In the genomic region with DNA sequence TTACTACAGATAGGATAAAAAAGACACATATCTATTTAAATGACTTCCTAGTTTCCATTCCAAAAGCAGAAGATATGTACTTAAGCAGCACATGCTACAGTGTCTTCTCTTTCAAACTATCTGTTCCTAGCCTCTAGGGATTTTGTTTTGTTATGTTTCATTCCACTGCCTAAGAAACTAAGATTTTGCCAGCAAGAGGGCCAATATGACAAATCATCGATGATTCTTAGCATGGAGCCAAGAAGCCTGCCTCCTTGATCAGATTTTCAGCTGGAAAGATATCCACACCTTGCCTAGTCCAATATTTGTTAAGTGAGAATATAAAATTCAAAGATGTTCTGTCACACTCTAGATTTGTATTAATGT, we compare ENCODE assay signal across 8 cellular contexts.
DNase-seq lines count a peak whose midpoint lies in the region; ATAC-seq and TF ChIP-seq lines count a peak whose summit lies in the region.

No MANE protein-coding gene starts in this region.

- in situ Hi-C loops in brain microvascular endothelial cell (cut with HindIII; ENCODE audit: low pct_ligation_motif_present, low sequenced_read_pairs), result no loop called here

- H3K4me1 Mint-ChIP-seq in nephron, result peaks cover 81% of the 10 kb centered on the region

- peaks cover 18% of the 10 kb centered on the region for H3K36me3 Mint-ChIP-seq in nephron (ENCODE audit: low read depth)

- peak overlapping the region; percentile 92 for H3K4me3 ChIP-seq in BLaER1
- H3K4me3 ChIP-seq in brain microvascular endothelial cell (ENCODE audit: low read depth, low read length), result no peak overlapping the region

- H3K27me3 ChIP-seq in BLaER1 (no peaks in the 10 kb centered on the region), brain microvascular endothelial cell (replicated peaks) (no peaks in the 10 kb centered on the region)

- no peak for TF ChIP-seq CTCF in brain microvascular endothelial cell (IDR thresholded peaks at IDR 0.05; ENCODE audit: low read depth, low read length, missing control alignments)
- no peak for TF ChIP-seq CTCF in nephron (IDR thresholded peaks at IDR 0.05; ENCODE audit: unreplicated experiment in 3 of 3)

- H3K4me1 ChIP-seq in BLaER1, result peaks cover 73% of the 10 kb centered on the region

- H3K4me2 ChIP-seq in BLaER1, result peak overlapping the region; percentile 96

- peak; percentile 18 to 21 for DNase-seq in Kasumi-1 (lab: John Stamatoyannopoulos, UW)
- no peak for DNase-seq in brain microvascular endothelial cell
- no peak for DNase-seq in DMS53 (lab: John Stamatoyannopoulos, UW)
- DNase-seq in NCI-H1930 (lab: John Stamatoyannopoulos, UW), result no peak
- DNase-seq in GOT3 (lab: John Stamatoyannopoulos, UW), result no peak

- H3K27me3 Mint-ChIP-seq in nephron (ENCODE audit: low read depth), result no peaks in the 10 kb centered on the region

- H3K27ac Mint-ChIP-seq in nephron, result peak overlapping the region; percentile 86 to 99 (median 96)

- H3K27ac ChIP-seq in BLaER1 (peak overlapping the region; percentile 100), brain microvascular endothelial cell (peak overlapping the region; percentile 22)

- peaks cover 100% of the 10 kb centered on the region for H4K20me1 ChIP-seq in BLaER1

- H3K9me3 ChIP-seq in BLaER1, result no peaks in the 10 kb centered on the region

- H3K36me3 ChIP-seq in BLaER1 (peaks cover 54% of the 10 kb centered on the region), brain microvascular endothelial cell (replicated peaks) (peaks cover 4% of the 10 kb centered on the region)

- ATAC-seq in HG03108 (IDR thresholded peaks at IDR 0.05; ENCODE audit: unreplicated experiment), result no peak

- H3K4me3 Mint-ChIP-seq in nephron, result peak overlapping the region in 2 of 3 experiments; percentile 23 to 62

- peak overlapping the region; percentile 100 for H3K9ac ChIP-seq in BLaER1

- H3K9me3 Mint-ChIP-seq in nephron, result no peaks in the 10 kb centered on the region

Comparison
In these comparisons a context has a peak if more than half of its experiments do, and no peak if none do; other contexts are left out.
1. DNase-seq: peak in Kasumi-1 (2 of 2); none in brain microvascular endothelial cell (single experiment), DMS53 (single experiment), NCI-H1930 (0 of 2) and GOT3 (single experiment).